8 cellular contexts compared by ENCODE assay signal in genomic region chr10:73874267-73875138, GRCh38. TPM values are rescaled to one million over a fixed set of nuclear protein-coding genes. Genes with fewer than 3 reads are reported as not detected.
DNase-seq lines count a peak whose midpoint lies in the region; ATAC-seq, FAIRE-seq and TF ChIP-seq lines count a peak whose summit lies in the region.

Gene CAMK2G, minus strand, starts transcription at chr10:73874555. Its CDS starts 94 bp downstream, at chr10:73874461.

- 1 to 4% (median 3%) methylated on average over 23 to 95 of the region's 95 CpGs for WGBS in small intestine, 3 donors

- in situ Hi-C loops in T47D (cut with HindIII; ENCODE audit: low pct_unique_long_range_greater_than_20kb, low sequenced_read_pairs): no loop called here

- peak; percentile 84 for ATAC-seq in HG02938 (IDR thresholded peaks at IDR 0.05; ENCODE audit: unreplicated experiment)

- H3K4me3 ChIP-seq in iPS-20b (ENCODE audit: low read length): peak within 1 kb of the TSS; percentile 76
- peak within 1 kb of the TSS; percentile 80 to 96 for H3K4me3 ChIP-seq in small intestine (ENCODE audit: low read depth in 1 of 2, low read length in 2 of 2)

- TF ChIP-seq CTCF in VCaP (conservative IDR thresholded peaks at IDR 0.05): no peak

- H3K27me3 ChIP-seq in iPS-20b (ENCODE audit: insufficient read depth, low read length): peaks cover 5% of the 10 kb centered on the region; the same call in 1 of the 2 replicates
- no peaks in the 10 kb centered on the region for H3K27me3 ChIP-seq in small intestine (ENCODE audit: control insufficient read depth in 2 of 2, insufficient read depth in 2 of 2, low read length in 2 of 2)

- peak within 1 kb of the TSS; percentile 63; the same call in 1 of the 2 replicates for H3K9ac ChIP-seq in iPS-20b (ENCODE audit: low read depth, low read length)

- H3K36me3 ChIP-seq in iPS-20b (ENCODE audit: insufficient read depth, low read depth, low read length): peaks cover 33% of the 10 kb centered on the region
- peaks cover 0 to 6% of the 10 kb centered on the region in 2 donors for H3K36me3 ChIP-seq in small intestine (ENCODE audit: control insufficient read depth in 2 of 2, insufficient read depth in 2 of 2, low read length in 2 of 2)

- no peaks in the 10 kb centered on the region for H3K9me3 ChIP-seq in iPS-20b (ENCODE audit: insufficient read depth, low read depth, low read length)
- no peaks in the 10 kb centered on the region for H3K9me3 ChIP-seq in small intestine (ENCODE audit: control insufficient read depth, low read depth)

- no peak for FAIRE-seq in small intestine (lab: Jason Lieb, UNC)

- H3K4me1 ChIP-seq in iPS-20b (ENCODE audit: insufficient read depth, low read length) (peaks cover 6% of the 10 kb centered on the region; the same call in 1 of the 2 replicates), small intestine (ENCODE audit: control insufficient read depth in 2 of 2, insufficient read depth in 1 of 2, low read depth in 1 of 2, low read length in 1 of 2) (peaks cover 12 to 16% of the 10 kb centered on the region in 2 donors)

- DNase-seq in DMS79 treated with DMSO at 0.1 percent for 48 hours (lab: John Stamatoyannopoulos, UW) (peak; percentile 8), DMS79 (lab: John Stamatoyannopoulos, UW) (no peak), NCI-H2196 (lab: John Stamatoyannopoulos, UW; ENCODE audit: unreplicated experiment) (peak; percentile 78), T47D (ENCODE audit: low read depth in 1 of 2, low spot score in 1 of 2) (peak; percentile 94 to 95), small intestine (peak; percentile 88)

- H3K27ac ChIP-seq in VCaP: peak within 1 kb of the TSS; percentile 55; the same call in 1 of the 2 replicates
- H3K27ac ChIP-seq in iPS-20b (ENCODE audit: low read length): no peak within 1 kb of the TSS
- H3K27ac ChIP-seq in small intestine (ENCODE audit: low read depth in 1 of 2, low read length in 1 of 2): peak within 1 kb of the TSS; percentile 81 to 85

RNA-seq across cellular contexts. Expression of gene CAMK2G, which starts in this region (rescaled TPM):
- polyA plus RNA-seq in small intestine: 10 to 100 TPM; 33.1 to 74.9 (median 54.9) TPM
